15 cellular contexts compared by ENCODE assay signal in genomic region chr11:20023082-20023426, GRCh38.
DNase-seq lines count a peak whose midpoint lies in the region; ATAC-seq, FAIRE-seq and TF ChIP-seq lines count a peak whose summit lies in the region.
"Had no signal": no experiment of that assay in that cellular context is flagged by ENCODE, and none has a peak within 500 bp of the region (broad histone marks: within the 10 kb centered on the region; RNA-seq: fewer than 3 reads in every experiment).

No MANE protein-coding gene starts in this region.

- H3K79me2 ChIP-seq in PC-3 (ENCODE audit: low read length) (no peaks in the 10 kb centered on the region), keratinocyte (ENCODE audit: control insufficient read depth, insufficient read depth, low read length) (no peaks in the 10 kb centered on the region)

- H4K20me1 ChIP-seq in PC-3 (ENCODE audit: low read length) (no peaks in the 10 kb centered on the region), keratinocyte (ENCODE audit: control insufficient read depth, extremely low read depth, insufficient read depth, low read length) (no peaks in the 10 kb centered on the region)

- no peak overlapping the region for H3K4me3 Mint-ChIP-seq in immature natural killer cell
- no peak overlapping the region for H3K4me3 Mint-ChIP-seq in CD8-positive, alpha-beta memory T cell
- H3K4me3 Mint-ChIP-seq: activated CD8-positive, alpha-beta T cell treated with anti-CD3 and anti-CD28 coated beads, Interleukin-2, amount 10 ng/mL, durations not matched to agents 7 days and 5 days; stimulated activated naive CD8-positive, alpha-beta T cell treated with anti-CD3 and anti-CD28 coated beads, Interleukin-15, Interleukin-2, amounts not matched to agents 100 ng/mL and 50 ng/mL, for 24 hours had no signal

- no peak for TF ChIP-seq EP300 in suprapubic skin (IDR thresholded peaks at IDR 0.05)

- no peak for DNase-seq in PC-3
- DNase-seq in dorsolateral prefrontal cortex = no peak
- DNase-seq in keratinocyte (ENCODE audit: low read depth, low spot score) = no peak
- DNase-seq in suprapubic skin (ENCODE audit: low spot score in 2 of 2) = no peak
- no peak for DNase-seq in NCI-H446 (lab: John Stamatoyannopoulos, UW)
- DNase-seq in immature natural killer cell = no peak
- no peak for DNase-seq in CD8-positive, alpha-beta memory T cell
- DNase-seq: activated CD8-positive, alpha-beta T cell treated with anti-CD3 and anti-CD28 coated beads, Interleukin-2, amount 10 ng/mL, durations not matched to agents 7 days and 5 days; activated naive CD4-positive, alpha-beta T cell; COR-L47; gastrocnemius medialis; stimulated activated CD4-positive, alpha-beta T cell treated with anti-CD3 and anti-CD28 coated beads, Interleukin-4, amount 100 ng/mL, for 4 hours had no signal

- intact Hi-C loops in PC-3 (cut with micrococcal nuclease) = no loop called here
- intact Hi-C loops in dorsolateral prefrontal cortex (cut with DNase I) = no loop called here

- H3K9me3 Mint-ChIP-seq in immature natural killer cell = no peaks in the 10 kb centered on the region
- H3K9me3 Mint-ChIP-seq in CD8-positive, alpha-beta memory T cell = no peaks in the 10 kb centered on the region
- H3K9me3 Mint-ChIP-seq: stimulated activated naive CD8-positive, alpha-beta T cell treated with anti-CD3 and anti-CD28 coated beads, Interleukin-15, Interleukin-2, amounts not matched to agents 100 ng/mL and 50 ng/mL, for 24 hours had no signal

- no TSS peak for BruUV-seq in PC-3 (replicated peaks; lab: Mats Ljungman, UMichigan)

- ATAC-seq in PC-3 = no peak
- ATAC-seq: activated CD8-positive, alpha-beta T cell treated with anti-CD3 and anti-CD28 coated beads, Interleukin-2, amount 10 ng/mL, durations not matched to agents 7 days and 5 days; Panc1 had no signal

- H3F3A ChIP-seq in PC-3 (ENCODE audit: low read length, unreplicated experiment) = peaks cover 4% of the 10 kb centered on the region

- FAIRE-seq in keratinocyte (lab: Jason Lieb, UNC) = no peak
- FAIRE-seq: colon had no signal

- H3K27ac ChIP-seq in PC-3 (ENCODE audit: low read length) (peak overlapping the region; percentile 77), dorsolateral prefrontal cortex (peak overlapping the region in 24 of 59 donors; percentile 1 to 76 (median 40)), keratinocyte (ENCODE audit: control insufficient read depth, insufficient read depth, low read length) (peak overlapping the region; percentile 33), suprapubic skin (no peak overlapping the region)
- H3K27ac ChIP-seq in CD8-positive, alpha-beta memory T cell (ENCODE audit: low read depth, low read length) = no peak overlapping the region
- H3K27ac ChIP-seq: gastrocnemius medialis had no signal

- peak overlapping the region; percentile 52; the same call in 1 of the 2 replicates for H3K9ac ChIP-seq in PC-3 (ENCODE audit: low read length)
- peak overlapping the region; percentile 36 for H3K9ac ChIP-seq in keratinocyte (ENCODE audit: control insufficient read depth, extremely low read depth, insufficient read depth, low read length)

- H3K4me3 ChIP-seq in PC-3 (ENCODE audit: low read length) (no peak overlapping the region), dorsolateral prefrontal cortex (peak overlapping the region in 44 of 59 donors; percentile 1 to 57 (median 36)), keratinocyte (ENCODE audit: control insufficient read depth in 2 of 3, extremely low read depth in 1 of 3, insufficient read depth in 2 of 3, low read depth in 1 of 3, low read length in 3 of 3) (peak overlapping the region in 2 of 3 experiments; percentile 6 to 29), suprapubic skin (peak overlapping the region; percentile 23)
- H3K4me3 ChIP-seq in CD8-positive, alpha-beta memory T cell (ENCODE audit: low read length) = no peak overlapping the region
- H3K4me3 ChIP-seq: gastrocnemius medialis had no signal

- H3K36me3 Mint-ChIP-seq in immature natural killer cell = no peaks in the 10 kb centered on the region
- no peaks in the 10 kb centered on the region for H3K36me3 Mint-ChIP-seq in CD8-positive, alpha-beta memory T cell

- POLR2A ChIA-PET in PC-3 (lab: Charles Lee; ENCODE audit: unreplicated experiment) = no interaction called here
- POLR2A ChIA-PET in CD8-positive, alpha-beta memory T cell (lab: Charles Lee) = no interaction called here

- H3K9me3 ChIP-seq in PC-3 (ENCODE audit: low read length) = no peaks in the 10 kb centered on the region
- H3K9me3 ChIP-seq in keratinocyte (ENCODE audit: control insufficient read depth, low read depth, low read length) = no peaks in the 10 kb centered on the region
- no peaks in the 10 kb centered on the region for H3K9me3 ChIP-seq in suprapubic skin
- no peaks in the 10 kb centered on the region for H3K9me3 ChIP-seq in CD8-positive, alpha-beta memory T cell (ENCODE audit: low read length)
- H3K9me3 ChIP-seq: gastrocnemius medialis had no signal

- WGBS in suprapubic skin = 70% methylated on average over 6 of the region's 6 CpGs

- no peak for TF ChIP-seq POLR2A in suprapubic skin (IDR thresholded peaks at IDR 0.05)

- TF ChIP-seq CTCF in PC-3 (conservative IDR thresholded peaks at IDR 0.05; ENCODE audit: low read depth, low read length) (no peak), dorsolateral prefrontal cortex (IDR thresholded peaks at IDR 0.05 in 54 of 56, conservative IDR thresholded peaks at IDR 0.05 in 2 of 56; ENCODE audit: low read depth in 1 of 56, partially characterized antibody in 56 of 56) (no peak), keratinocyte (optimal IDR thresholded peaks at IDR 0.05 in 1 of 3, IDR thresholded peaks at IDR 0.05 in 1 of 3, conservative IDR thresholded peaks at IDR 0.05 in 1 of 3; ENCODE audit: extremely low read depth in 1 of 3, insufficient read depth in 2 of 3, low read length in 3 of 3) (no peak), suprapubic skin (IDR thresholded peaks at IDR 0.05) (no peak)

- peaks cover 0 to 2% (median 2%) of the 10 kb centered on the region in 3 donors for H3K27me3 Mint-ChIP-seq in immature natural killer cell (ENCODE audit: low read depth in 3 of 3)
- H3K27me3 Mint-ChIP-seq in CD8-positive, alpha-beta memory T cell = peaks cover 0 to 7% of the 10 kb centered on the region in 2 donors

- H3K4me2 ChIP-seq in PC-3 (ENCODE audit: low read length) (peak overlapping the region; percentile 32; the same call in 1 of the 2 replicates), keratinocyte (ENCODE audit: control insufficient read depth, extremely low read depth, insufficient read depth, low read depth, low read length) (peak overlapping the region; percentile 41)

- no peak overlapping the region for H3K27ac Mint-ChIP-seq in immature natural killer cell
- no peak overlapping the region for H3K27ac Mint-ChIP-seq in CD8-positive, alpha-beta memory T cell
- H3K27ac Mint-ChIP-seq: activated CD8-positive, alpha-beta T cell treated with anti-CD3 and anti-CD28 coated beads, Interleukin-2, amount 10 ng/mL, durations not matched to agents 7 days and 5 days; stimulated activated naive CD8-positive, alpha-beta T cell treated with anti-CD3 and anti-CD28 coated beads, Interleukin-15, Interleukin-2, amounts not matched to agents 100 ng/mL and 50 ng/mL, for 24 hours had no signal

- no peaks in the 10 kb centered on the region for H3K27me3 ChIP-seq in PC-3 (ENCODE audit: low read length)
- H3K27me3 ChIP-seq in dorsolateral prefrontal cortex = no peaks in the 10 kb centered on the region
- no peaks in the 10 kb centered on the region for H3K27me3 ChIP-seq in keratinocyte (ENCODE audit: control insufficient read depth, extremely low read depth, insufficient read depth, low read length)
- no peaks in the 10 kb centered on the region for H3K27me3 ChIP-seq in suprapubic skin
- H3K27me3 ChIP-seq in CD8-positive, alpha-beta memory T cell (ENCODE audit: insufficient read depth, low read length, poor library complexity, severe bottlenecking) = no peaks in the 10 kb centered on the region
- H3K27me3 ChIP-seq: gastrocnemius medialis had no signal

- H2AFZ ChIP-seq in PC-3 (ENCODE audit: low read length) (no peak overlapping the region), keratinocyte (ENCODE audit: control insufficient read depth, low read length) (no peak overlapping the region)

- dilution Hi-C loops in keratinocyte (cut with MboI; ENCODE audit: extremely low pct_ligation_motif_present, low sequenced_read_pairs) = no loop called here

- peaks cover 38% of the 10 kb centered on the region for H3K4me1 ChIP-seq in PC-3 (ENCODE audit: insufficient read depth, low read length)
- H3K4me1 ChIP-seq in keratinocyte (ENCODE audit: control insufficient read depth, extremely low read depth, insufficient read depth, low read length) = peaks cover 46% of the 10 kb centered on the region
- peaks cover 11% of the 10 kb centered on the region for H3K4me1 ChIP-seq in suprapubic skin
- no peaks in the 10 kb centered on the region for H3K4me1 ChIP-seq in CD8-positive, alpha-beta memory T cell (ENCODE audit: insufficient read depth, low read length)

- CTCF ChIA-PET in PC-3 (lab: Charles Lee) = no interaction called here
- CTCF ChIA-PET in CD8-positive, alpha-beta memory T cell (lab: Charles Lee) = no interaction called here

- H3K9me1 ChIP-seq in keratinocyte (ENCODE audit: control insufficient read depth, extremely low read depth, insufficient read depth, low read length) = no peaks in the 10 kb centered on the region

- no peaks in the 10 kb centered on the region for H3K4me1 Mint-ChIP-seq in immature natural killer cell
- no peaks in the 10 kb centered on the region for H3K4me1 Mint-ChIP-seq in CD8-positive, alpha-beta memory T cell

- H3K36me3 ChIP-seq in PC-3 (ENCODE audit: low read depth, low read length) (no peaks in the 10 kb centered on the region), keratinocyte (ENCODE audit: control insufficient read depth in 2 of 2, extremely low read depth in 1 of 2, insufficient read depth in 2 of 2, low read length in 2 of 2) (no peaks in the 10 kb centered on the region), suprapubic skin (no peaks in the 10 kb centered on the region)
- no peaks in the 10 kb centered on the region for H3K36me3 ChIP-seq in CD8-positive, alpha-beta memory T cell (ENCODE audit: insufficient read depth, low read length)
- H3K36me3 ChIP-seq: gastrocnemius medialis had no signal

- no peaks in the 10 kb centered on the region for H3K9me2 ChIP-seq in PC-3 (replicated peaks; ENCODE audit: low read length)

Comparison
In these comparisons a context has a peak if more than half of its experiments do, and no peak if none do; other contexts are left out.
1. H3K27ac ChIP-seq: peak in PC-3 (single experiment) and keratinocyte (single experiment); none in suprapubic skin (single experiment) and CD8-positive, alpha-beta memory T cell (single experiment).
2. H3K4me3 ChIP-seq: peak in dorsolateral prefrontal cortex (44 of 59), keratinocyte (2 of 3) and suprapubic skin (single experiment); none in PC-3 (single experiment) and CD8-positive, alpha-beta memory T cell (single experiment).